Comparison of ENCODE assay signal across 12 cellular contexts in genomic region chr6:18504232-18504596, GRCh38.
DNase-seq lines count a peak whose midpoint lies in the region; ATAC-seq and TF ChIP-seq lines count a peak whose summit lies in the region.
"Had no signal": no experiment of that assay in that cellular context is flagged by ENCODE, and none has a peak within 500 bp of the region (broad histone marks: within the 10 kb centered on the region; RNA-seq: fewer than 3 reads in every experiment).

No MANE protein-coding gene starts in this region.

- peak; percentile 65 for TF ChIP-seq CTCF in C4-2B (conservative IDR thresholded peaks at IDR 0.05)
- TF ChIP-seq CTCF in LNCAP (IDR thresholded peaks at IDR 0.05): 0 out of 2 replicates have a peak, but pooled peaks have one; percentile 6
- TF ChIP-seq CTCF in nephron (IDR thresholded peaks at IDR 0.05; ENCODE audit: unreplicated experiment in 3 of 3): no peak

- peak overlapping the region; percentile 88 for H3K4me3 ChIP-seq in endocrine pancreas (ENCODE audit: control insufficient read depth, insufficient read depth, low read length)
- H3K4me3 ChIP-seq: cardiac muscle cell, ovary had no signal

- H3K4me1 Mint-ChIP-seq in nephron (no peaks in the 10 kb centered on the region), immature natural killer cell (no peaks in the 10 kb centered on the region)
- H3K4me1 Mint-ChIP-seq: activated naive CD4-positive, alpha-beta T cell treated with anti-CD3 and anti-CD28 coated beads, Interleukin-2, amount 50 U/mL, for 24 hours had no signal

- H3K27me3 Mint-ChIP-seq in nephron (ENCODE audit: low read depth): no peaks in the 10 kb centered on the region
- H3K27me3 Mint-ChIP-seq in immature natural killer cell (ENCODE audit: low read depth in 3 of 3): peaks cover 0 to 2% (median 0%) of the 10 kb centered on the region in 3 donors

- DNase-seq in substantia nigra (lab: John Stamatoyannopoulos, UW): no peak
- DNase-seq in immature natural killer cell: no peak
- DNase-seq: Right ventricle myocardium superior had no signal

- no peaks in the 10 kb centered on the region for H3K4me1 ChIP-seq in endocrine pancreas (ENCODE audit: control insufficient read depth, insufficient read depth, low read length)

- no peak overlapping the region for H3K27ac ChIP-seq in C4-2B
- no peak overlapping the region for H3K27ac ChIP-seq in substantia nigra (ENCODE audit: low read depth, low read length, poor library complexity, severe bottlenecking)
- H3K27ac ChIP-seq: cardiac muscle cell, ovary had no signal

- ATAC-seq in HG03460 (IDR thresholded peaks at IDR 0.05; ENCODE audit: unreplicated experiment) (no peak), GM18868 (IDR thresholded peaks at IDR 0.05; ENCODE audit: unreplicated experiment) (no peak)

- H3K4me3 Mint-ChIP-seq in nephron: no peak overlapping the region
- no peak overlapping the region for H3K4me3 Mint-ChIP-seq in immature natural killer cell
- H3K4me3 Mint-ChIP-seq: activated naive CD4-positive, alpha-beta T cell treated with anti-CD3 and anti-CD28 coated beads, Interleukin-2, amount 50 U/mL, for 24 hours had no signal

- H3K36me3 Mint-ChIP-seq in nephron (ENCODE audit: low read depth) (no peaks in the 10 kb centered on the region), immature natural killer cell (no peaks in the 10 kb centered on the region)
- H3K36me3 Mint-ChIP-seq: activated naive CD4-positive, alpha-beta T cell treated with anti-CD3 and anti-CD28 coated beads, Interleukin-2, amount 50 U/mL, for 24 hours had no signal

- no peaks in the 10 kb centered on the region for H3K36me3 ChIP-seq in endocrine pancreas (ENCODE audit: control insufficient read depth, insufficient read depth, low read length)
- H3K36me3 ChIP-seq: cardiac muscle cell, ovary had no signal

- H3K9ac ChIP-seq in endocrine pancreas (ENCODE audit: control insufficient read depth, insufficient read depth, low read length): no peak overlapping the region

- H3K27me3 ChIP-seq in endocrine pancreas (ENCODE audit: control insufficient read depth, insufficient read depth, low read length): peaks cover 5% of the 10 kb centered on the region
- H3K27me3 ChIP-seq: cardiac muscle cell, ovary had no signal

- H3K27ac Mint-ChIP-seq in nephron (peak overlapping the region; percentile 14 to 49 (median 18)), immature natural killer cell (no peak overlapping the region)
- H3K27ac Mint-ChIP-seq: activated naive CD4-positive, alpha-beta T cell treated with anti-CD3 and anti-CD28 coated beads, Interleukin-2, amount 50 U/mL, for 24 hours had no signal

- H3K9me3 Mint-ChIP-seq in nephron (no peaks in the 10 kb centered on the region), immature natural killer cell (no peaks in the 10 kb centered on the region)
- H3K9me3 Mint-ChIP-seq: activated naive CD4-positive, alpha-beta T cell treated with anti-CD3 and anti-CD28 coated beads, Interleukin-2, amount 50 U/mL, for 24 hours had no signal

- no peaks in the 10 kb centered on the region for H3K9me3 ChIP-seq in endocrine pancreas (ENCODE audit: control insufficient read depth, low read length)
- H3K9me3 ChIP-seq: ovary had no signal

Comparison
In these comparisons a context has a peak if more than half of its experiments do, and no peak if none do; other contexts are left out.
1. CTCF ChIP-seq: peak in C4-2B (single experiment) and LNCAP (single experiment); none in nephron (0 of 3).
2. H3K27ac Mint-ChIP-seq: peak in nephron (3 of 3); none in immature natural killer cell (0 of 6).